In genomic region chr17:78361227-78361683, GRCh38 we compare ENCODE assay signal across 10 cellular contexts. TPM values are rescaled to one million over a fixed set of nuclear protein-coding genes. Genes with fewer than 3 reads are reported as not detected.
DNase-seq lines count a peak whose midpoint lies in the region; FAIRE-seq and TF ChIP-seq lines count a peak whose summit lies in the region.
"Had no signal": no experiment of that assay in that cellular context is flagged by ENCODE, and none has a peak within 500 bp of the region (broad histone marks: within the 10 kb centered on the region; RNA-seq: fewer than 3 reads in every experiment).

No MANE protein-coding gene starts in this region.

- H3K4me2 ChIP-seq in OCI-LY7 (ENCODE audit: low read length), result no peak overlapping the region

- H4K20me1 ChIP-seq in OCI-LY7 (ENCODE audit: insufficient read depth, low read length), result no peaks in the 10 kb centered on the region

- H3K4me3 ChIP-seq in tibial artery (no peak overlapping the region), OCI-LY7 (ENCODE audit: low read depth, low read length, poor library complexity, severe bottlenecking) (no peak overlapping the region)

- POLR2A ChIA-PET in OCI-LY7 (lab: Charles Lee), result no interaction called here

- H3K79me2 ChIP-seq in OCI-LY7 (ENCODE audit: insufficient read depth, low read depth, low read length), result no peaks in the 10 kb centered on the region

- H3K4me1 ChIP-seq in tibial artery, result peaks cover 0 to 58% (median 45%) of the 10 kb centered on the region in 4 donors
- H3K4me1 ChIP-seq in OCI-LY7 (ENCODE audit: insufficient read depth, low read length, poor library complexity, severe bottlenecking), result peaks cover 17% of the 10 kb centered on the region

- no peak overlapping the region for H2AFZ ChIP-seq in OCI-LY7 (ENCODE audit: low read length)

- intact Hi-C loops in activated T-helper 1 cell treated with anti-CD3 and anti-CD28 coated beads, Interleukin-12 subunit alpha, Interleukin-12 subunit beta, Interleukin-2, Interleukin-4 antibody, amounts not matched to agents 30 ng/mL and 10 ng/mL and 1 ng/mL, durations not matched to agents 14 hours and 24 hours and 36 hours (cut with micrococcal nuclease), result no loop called here
- intact Hi-C loops in tibial artery (cut with DNase I; ENCODE audit: low total_unique reads) (loop anchor here (2.0 kb wide), 1 partner anchor 60 kb away; no protein-coding TSS in a partner anchor), OCI-LY7 (cut with micrococcal nuclease; ENCODE audit: unreplicated experiment) (loop anchor here (10.0 kb wide), 1 partner anchor 344 kb away; no protein-coding TSS in a partner anchor)

- no peak for DNase-seq in activated naive CD4-positive, alpha-beta T cell (lab: John Stamatoyannopoulos, UW)
- no peak for DNase-seq in activated T-helper 1 cell treated with anti-CD3 and anti-CD28 coated beads, Interleukin-12 subunit alpha, Interleukin-12 subunit beta, Interleukin-2, Interleukin-4 antibody, amounts not matched to agents 30 ng/mL and 10 ng/mL and 1 ng/mL, durations not matched to agents 14 hours and 24 hours and 36 hours (ENCODE audit: low spot score)
- DNase-seq in mesothelial cell of epicardium (ENCODE audit: low spot score in 2 of 2, unreplicated experiment in 2 of 2), result no peak
- DNase-seq in tibial artery, result no peak
- no peak for DNase-seq in cerebellar nuclear complex (lab: John Stamatoyannopoulos, UW)
- DNase-seq in HTR-8/SVneo (ENCODE audit: insufficient read length, low spot score), result no peak
- DNase-seq in OCI-LY7 (ENCODE audit: low spot score), result no peak

- H3K9me3 Mint-ChIP-seq in activated naive CD4-positive, alpha-beta T cell treated with anti-CD3 and anti-CD28 coated beads, Interleukin-2, amount 50 U/mL, for 24 hours, result no peaks in the 10 kb centered on the region
- no peaks in the 10 kb centered on the region for H3K9me3 Mint-ChIP-seq in activated T-helper 1 cell treated with anti-CD3 and anti-CD28 coated beads, Interleukin-12 subunit alpha, Interleukin-12 subunit beta, Interleukin-2, Interleukin-4 antibody, amounts not matched to agents 30 ng/mL and 10 ng/mL and 1 ng/mL, durations not matched to agents 14 hours and 24 hours and 36 hours
- no peaks in the 10 kb centered on the region for H3K9me3 Mint-ChIP-seq in mesothelial cell of epicardium

- peaks cover 7% of the 10 kb centered on the region for H3K36me3 Mint-ChIP-seq in activated naive CD4-positive, alpha-beta T cell treated with anti-CD3 and anti-CD28 coated beads, Interleukin-2, amount 50 U/mL, for 24 hours
- H3K36me3 Mint-ChIP-seq in activated T-helper 1 cell treated with anti-CD3 and anti-CD28 coated beads, Interleukin-12 subunit alpha, Interleukin-12 subunit beta, Interleukin-2, Interleukin-4 antibody, amounts not matched to agents 30 ng/mL and 10 ng/mL and 1 ng/mL, durations not matched to agents 14 hours and 24 hours and 36 hours (ENCODE audit: low read depth), result peaks cover 24% of the 10 kb centered on the region
- peaks cover 4% of the 10 kb centered on the region for H3K36me3 Mint-ChIP-seq in mesothelial cell of epicardium

- H3K27ac ChIP-seq in tibial artery, result peak overlapping the region; percentile 89 to 90
- H3K27ac ChIP-seq in OCI-LY7 (ENCODE audit: low read depth, low read length, poor library complexity, severe bottlenecking), result no peak overlapping the region

- H3K9me3 ChIP-seq in tibial artery (no peaks in the 10 kb centered on the region), OCI-LY7 (ENCODE audit: low read length) (no peaks in the 10 kb centered on the region)
- H3K9me3 ChIP-seq: BE2C, MG63 had no signal

- H3K27me3 ChIP-seq in tibial artery, result no peaks in the 10 kb centered on the region
- H3K27me3 ChIP-seq: MG63 had no signal

- H3K4me3 Mint-ChIP-seq in activated naive CD4-positive, alpha-beta T cell treated with anti-CD3 and anti-CD28 coated beads, Interleukin-2, amount 50 U/mL, for 24 hours, result peak overlapping the region; percentile 36
- H3K4me3 Mint-ChIP-seq in activated T-helper 1 cell treated with anti-CD3 and anti-CD28 coated beads, Interleukin-12 subunit alpha, Interleukin-12 subunit beta, Interleukin-2, Interleukin-4 antibody, amounts not matched to agents 30 ng/mL and 10 ng/mL and 1 ng/mL, durations not matched to agents 14 hours and 24 hours and 36 hours, result peak overlapping the region; percentile 79
- peak overlapping the region; percentile 75 for H3K4me3 Mint-ChIP-seq in mesothelial cell of epicardium

- no peaks in the 10 kb centered on the region for H3K9me2 ChIP-seq in OCI-LY7 (ENCODE audit: insufficient read depth, low read length)

- H3K4me1 Mint-ChIP-seq in activated naive CD4-positive, alpha-beta T cell treated with anti-CD3 and anti-CD28 coated beads, Interleukin-2, amount 50 U/mL, for 24 hours, result peaks cover 29% of the 10 kb centered on the region
- H3K4me1 Mint-ChIP-seq in activated T-helper 1 cell treated with anti-CD3 and anti-CD28 coated beads, Interleukin-12 subunit alpha, Interleukin-12 subunit beta, Interleukin-2, Interleukin-4 antibody, amounts not matched to agents 30 ng/mL and 10 ng/mL and 1 ng/mL, durations not matched to agents 14 hours and 24 hours and 36 hours (ENCODE audit: low read depth), result peaks cover 41% of the 10 kb centered on the region
- peaks cover 59% of the 10 kb centered on the region for H3K4me1 Mint-ChIP-seq in mesothelial cell of epicardium

- TF ChIP-seq CTCF in mesothelial cell of epicardium (IDR thresholded peaks at IDR 0.05; ENCODE audit: unreplicated experiment), result no peak
- no peak for TF ChIP-seq CTCF in tibial artery (IDR thresholded peaks at IDR 0.05)
- TF ChIP-seq CTCF in OCI-LY7 (conservative IDR thresholded peaks at IDR 0.05; ENCODE audit: low read length), result no peak

- CTCF ChIA-PET in OCI-LY7 (lab: Charles Lee; ENCODE audit: unreplicated experiment), result interaction anchor here (0.6 kb wide), 1 partner anchor 22 kb away, joined by 3 read pairs; no protein-coding TSS in a partner anchor

- peak overlapping the region; percentile 88 for H3K27ac Mint-ChIP-seq in activated naive CD4-positive, alpha-beta T cell treated with anti-CD3 and anti-CD28 coated beads, Interleukin-2, amount 50 U/mL, for 24 hours
- peak overlapping the region; percentile 85 for H3K27ac Mint-ChIP-seq in activated T-helper 1 cell treated with anti-CD3 and anti-CD28 coated beads, Interleukin-12 subunit alpha, Interleukin-12 subunit beta, Interleukin-2, Interleukin-4 antibody, amounts not matched to agents 30 ng/mL and 10 ng/mL and 1 ng/mL, durations not matched to agents 14 hours and 24 hours and 36 hours
- H3K27ac Mint-ChIP-seq in mesothelial cell of epicardium, result peak overlapping the region; percentile 93

- FAIRE-seq in HTR-8/SVneo (lab: Jason Lieb, UNC), result no peak

- H3K36me3 ChIP-seq in tibial artery (peaks cover 0 to 17% (median 16%) of the 10 kb centered on the region in 3 donors), OCI-LY7 (ENCODE audit: insufficient read depth, low read length) (no peaks in the 10 kb centered on the region)
- H3K36me3 ChIP-seq: BE2C had no signal

- no peaks in the 10 kb centered on the region for H3K27me3 Mint-ChIP-seq in activated naive CD4-positive, alpha-beta T cell treated with anti-CD3 and anti-CD28 coated beads, Interleukin-2, amount 50 U/mL, for 24 hours
- no peaks in the 10 kb centered on the region for H3K27me3 Mint-ChIP-seq in activated T-helper 1 cell treated with anti-CD3 and anti-CD28 coated beads, Interleukin-12 subunit alpha, Interleukin-12 subunit beta, Interleukin-2, Interleukin-4 antibody, amounts not matched to agents 30 ng/mL and 10 ng/mL and 1 ng/mL, durations not matched to agents 14 hours and 24 hours and 36 hours (ENCODE audit: insufficient read depth)
- no peaks in the 10 kb centered on the region for H3K27me3 Mint-ChIP-seq in mesothelial cell of epicardium (ENCODE audit: low read depth)

- no TSS peak for BruUV-seq in OCI-LY7 (replicated peaks; lab: Mats Ljungman, UMichigan)

RNA-seq across cellular contexts. Expression of gene SOCS3, which starts 1.4 kb away (rescaled TPM):
- 75.4 and 76.3 TPM in 2 replicates for total RNA-seq in activated T-helper 1 cell treated with anti-CD3 and anti-CD28 coated beads, Interleukin-12 subunit alpha, Interleukin-12 subunit beta, Interleukin-2, Interleukin-4 antibody, amounts not matched to agents 30 ng/mL and 10 ng/mL and 1 ng/mL, durations not matched to agents 14 hours and 24 hours and 36 hours
- 45.7 to 50.0 TPM (median 49.8 TPM) in 3 replicates for total RNA-seq in mesothelial cell of epicardium
- total RNA-seq in OCI-LY7 (2014; rRNA removed; shearing (Covaris generic)), result not detected in 2 replicates
- not detected in 2 replicates for total RNA-seq in OCI-LY7 (2022)

RNA-seq across cellular contexts. Expression of gene PGS1, which starts 17.2 kb away (rescaled TPM):
- 71.9 and 73.5 TPM in 2 replicates for total RNA-seq in activated T-helper 1 cell treated with anti-CD3 and anti-CD28 coated beads, Interleukin-12 subunit alpha, Interleukin-12 subunit beta, Interleukin-2, Interleukin-4 antibody, amounts not matched to agents 30 ng/mL and 10 ng/mL and 1 ng/mL, durations not matched to agents 14 hours and 24 hours and 36 hours
- total RNA-seq in mesothelial cell of epicardium, result 62.0 to 66.5 TPM (median 62.3 TPM) in 3 replicates
- 59.6 and 67.3 TPM in 2 replicates for total RNA-seq in OCI-LY7 (2014; rRNA removed; shearing (Covaris generic))
- total RNA-seq in OCI-LY7 (2022), result 61.3 and 68.2 TPM in 2 replicates

Comparison
In these comparisons a context has a peak if more than half of its experiments do, and no peak if none do; other contexts are left out.
1. RNA of gene SOCS3, which starts 1.4 kb away (total RNA-seq): 75.4 to 76.3 TPM in activated T-helper 1 cell treated with anti-CD3 and anti-CD28 coated beads, Interleukin-12 subunit alpha, Interleukin-12 subunit beta, Interleukin-2, Interleukin-4 antibody, amounts not matched to agents 30 ng/mL and 10 ng/mL and 1 ng/mL, durations not matched to agents 14 hours and 24 hours and 36 hours and 45.7 to 50.0 TPM in mesothelial cell of epicardium; not detected in OCI-LY7; every median in the first group is over 10 times any median in the second.
2. Peak in every context shown above with its lines, with median percentiles within 50 percentile points of each other: H3K27ac Mint-ChIP-seq and H3K4me3 Mint-ChIP-seq.